ENCODE assay signal across 11 cellular contexts in the genomic region with DNA sequence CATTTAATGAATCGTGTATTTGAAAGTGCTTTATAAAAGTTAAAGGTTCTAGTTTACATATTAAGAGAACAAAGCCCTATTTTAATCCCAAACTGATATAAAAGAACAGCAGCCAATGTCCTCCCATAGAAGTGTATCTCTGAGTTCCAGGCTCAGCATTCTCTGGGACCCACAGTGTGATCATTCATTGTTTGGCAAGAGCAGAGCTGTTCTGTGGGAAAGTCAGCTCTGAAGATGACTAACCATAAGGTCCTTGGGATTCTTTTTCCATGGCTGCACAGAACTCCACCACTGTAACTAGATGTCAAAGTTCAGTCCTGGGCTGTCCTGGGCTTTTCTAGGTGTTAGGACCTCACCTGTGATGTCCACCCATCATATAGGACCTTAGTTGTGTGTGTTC.
"Had no signal": no experiment of that assay in that cellular context is flagged by ENCODE, and none has a peak within 500 bp of the region (broad histone marks: within the 10 kb centered on the region; RNA-seq: fewer than 3 reads in every experiment).

No MANE protein-coding gene starts in this region.

- DNase-seq: activated B cell treated with CpG ODN at 0.5 μM for 24 hours; activated effector memory CD4-positive, alpha-beta T cell treated with Interleukin-2 at 50 U/mL for 16 hours; activated T-cell treated with anti-CD3 and anti-CD28 coated beads, Interleukin-2, amount 50 U/mL, for 1 hour; amniotic stem cell; left lung; mesendoderm; nephron progenitor cell; thyroid gland had no signal

- H3K27me3 Mint-ChIP-seq: activated B cell treated with CpG ODN at 0.5 μM for 24 hours; activated naive CD4-positive, alpha-beta T cell treated with anti-CD3 and anti-CD28 coated beads, Interleukin-2, amount 50 U/mL, for 24 hours had no signal

- H3K4me3 Mint-ChIP-seq: activated B cell treated with CpG ODN at 0.5 μM for 24 hours; activated naive CD4-positive, alpha-beta T cell treated with anti-CD3 and anti-CD28 coated beads, Interleukin-2, amount 50 U/mL, for 24 hours; nephron progenitor cell had no signal

- ATAC-seq: left lung had no signal

- H3K27ac Mint-ChIP-seq: activated B cell treated with CpG ODN at 0.5 μM for 24 hours; activated naive CD4-positive, alpha-beta T cell treated with anti-CD3 and anti-CD28 coated beads, Interleukin-2, amount 50 U/mL, for 24 hours; nephron progenitor cell had no signal

- H3K36me3 Mint-ChIP-seq: activated naive CD4-positive, alpha-beta T cell treated with anti-CD3 and anti-CD28 coated beads, Interleukin-2, amount 50 U/mL, for 24 hours had no signal

- H3K4me1 Mint-ChIP-seq: activated B cell treated with CpG ODN at 0.5 μM for 24 hours; activated naive CD4-positive, alpha-beta T cell treated with anti-CD3 and anti-CD28 coated beads, Interleukin-2, amount 50 U/mL, for 24 hours; nephron progenitor cell had no signal

- H3K4me3 ChIP-seq: left lung, SK-N-MC, smooth muscle cell, thyroid gland had no signal

- H3K9me3 Mint-ChIP-seq: activated B cell treated with CpG ODN at 0.5 μM for 24 hours; activated naive CD4-positive, alpha-beta T cell treated with anti-CD3 and anti-CD28 coated beads, Interleukin-2, amount 50 U/mL, for 24 hours; nephron progenitor cell had no signal
